Comparison of ENCODE assay signal across 2 cellular contexts in the genomic region with DNA sequence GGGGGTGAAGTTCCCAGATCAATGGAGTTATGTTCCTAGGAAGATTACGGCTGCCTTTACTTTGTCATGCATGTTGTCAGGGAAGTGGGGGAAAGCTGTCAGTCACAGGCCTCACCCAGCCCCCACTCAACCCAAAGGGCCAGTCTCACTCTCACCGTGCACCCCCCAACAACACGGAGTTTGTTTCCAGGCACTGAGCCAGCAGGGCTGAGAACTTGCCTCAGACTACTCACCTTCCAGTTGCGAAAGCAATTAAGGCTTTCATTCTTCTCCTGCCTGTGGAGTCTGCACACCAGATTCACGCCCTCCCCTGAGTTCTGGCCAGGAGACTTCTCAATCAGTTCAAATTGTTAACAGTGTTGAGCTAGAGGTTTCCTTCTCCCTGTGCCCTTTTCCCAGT.
TF ChIP-seq lines count a peak whose summit lies in the region.

No MANE protein-coding gene starts in this region.

TF ChIP-seq in IMR-90, 13 proteins besides CTCF, POLR2A, EP300 and RAD21:
- TF ChIP-seq MAZ (IDR thresholded peaks at IDR 0.05; ENCODE audit: borderline replicate concordance, low read depth, low read length): no peak
TF ChIP-seq in IMR-90: peak in this region for 0.

TF ChIP-seq in H1, 55 proteins besides CTCF, POLR2A, EP300 and RAD21:
- TF ChIP-seq MAFK (IDR thresholded peaks at IDR 0.05; ENCODE audit: low read depth, low read length): no peak
- TF ChIP-seq, protein P1, sequence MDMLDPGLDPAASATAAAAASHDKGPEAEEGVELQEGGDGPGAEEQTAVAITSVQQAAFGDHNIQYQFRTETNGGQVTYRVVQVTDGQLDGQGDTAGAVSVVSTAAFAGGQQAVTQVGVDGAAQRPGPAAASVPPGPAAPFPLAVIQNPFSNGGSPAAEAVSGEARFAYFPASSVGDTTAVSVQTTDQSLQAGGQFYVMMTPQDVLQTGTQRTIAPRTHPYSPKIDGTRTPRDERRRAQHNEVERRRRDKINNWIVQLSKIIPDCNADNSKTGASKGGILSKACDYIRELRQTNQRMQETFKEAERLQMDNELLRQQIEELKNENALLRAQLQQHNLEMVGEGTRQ (IDR thresholded peaks at IDR 0.05; ENCODE audit: low read length): no peak
- TF ChIP-seq KDM5A (IDR thresholded peaks at IDR 0.05; ENCODE audit: low read length): no peak
- TF ChIP-seq, protein P2, sequence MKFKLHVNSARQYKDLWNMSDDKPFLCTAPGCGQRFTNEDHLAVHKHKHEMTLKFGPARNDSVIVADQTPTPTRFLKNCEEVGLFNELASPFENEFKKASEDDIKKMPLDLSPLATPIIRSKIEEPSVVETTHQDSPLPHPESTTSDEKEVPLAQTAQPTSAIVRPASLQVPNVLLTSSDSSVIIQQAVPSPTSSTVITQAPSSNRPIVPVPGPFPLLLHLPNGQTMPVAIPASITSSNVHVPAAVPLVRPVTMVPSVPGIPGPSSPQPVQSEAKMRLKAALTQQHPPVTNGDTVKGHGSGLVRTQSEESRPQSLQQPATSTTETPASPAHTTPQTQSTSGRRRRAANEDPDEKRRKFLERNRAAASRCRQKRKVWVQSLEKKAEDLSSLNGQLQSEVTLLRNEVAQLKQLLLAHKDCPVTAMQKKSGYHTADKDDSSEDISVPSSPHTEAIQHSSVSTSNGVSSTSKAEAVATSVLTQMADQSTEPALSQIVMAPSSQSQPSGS (IDR thresholded peaks at IDR 0.05; ENCODE audit: low read length): no peak
- no peak for TF ChIP-seq BACH1 (IDR thresholded peaks at IDR 0.05; ENCODE audit: low read length)
- TF ChIP-seq ASH2L (IDR thresholded peaks at IDR 0.05; ENCODE audit: low read length): no peak
- no peak for TF ChIP-seq SAP30 (IDR thresholded peaks at IDR 0.05; ENCODE audit: insufficient read depth, insufficient replicate concordance, low read length)
- no peak for TF ChIP-seq CBX8 (IDR thresholded peaks at IDR 0.05; ENCODE audit: borderline replicate concordance, low read depth, low read length)
- TF ChIP-seq CHD1 (IDR thresholded peaks at IDR 0.05; ENCODE audit: low read depth, low read length): no peak
- TF ChIP-seq BCL11A (IDR thresholded peaks at IDR 0.05; ENCODE audit: low read depth in 2 of 2, low read length in 2 of 2): no peak
- TF ChIP-seq CREB1 (IDR thresholded peaks at IDR 0.05): no peak
- no peak for TF ChIP-seq YY1 (IDR thresholded peaks at IDR 0.05; ENCODE audit: low read depth, low read length)
- TF ChIP-seq ZNF274 (IDR thresholded peaks at IDR 0.05; ENCODE audit: borderline replicate concordance, extremely low read depth, low read length): no peak
- TF ChIP-seq TBP (IDR thresholded peaks at IDR 0.05; ENCODE audit: low read depth, low read length): no peak
- no peak for TF ChIP-seq SIX5 (IDR thresholded peaks at IDR 0.05; ENCODE audit: low read depth, low read length)
- TF ChIP-seq BRCA1 (IDR thresholded peaks at IDR 0.05; ENCODE audit: low read depth, low read length): no peak
- no peak for TF ChIP-seq RFX5 (IDR thresholded peaks at IDR 0.05; ENCODE audit: borderline replicate concordance, low read depth, low read length)
- TF ChIP-seq CEBPB (IDR thresholded peaks at IDR 0.05; ENCODE audit: low read depth, low read length): no peak
